ENCODE assay signal across 31 cellular contexts in the genomic region with DNA sequence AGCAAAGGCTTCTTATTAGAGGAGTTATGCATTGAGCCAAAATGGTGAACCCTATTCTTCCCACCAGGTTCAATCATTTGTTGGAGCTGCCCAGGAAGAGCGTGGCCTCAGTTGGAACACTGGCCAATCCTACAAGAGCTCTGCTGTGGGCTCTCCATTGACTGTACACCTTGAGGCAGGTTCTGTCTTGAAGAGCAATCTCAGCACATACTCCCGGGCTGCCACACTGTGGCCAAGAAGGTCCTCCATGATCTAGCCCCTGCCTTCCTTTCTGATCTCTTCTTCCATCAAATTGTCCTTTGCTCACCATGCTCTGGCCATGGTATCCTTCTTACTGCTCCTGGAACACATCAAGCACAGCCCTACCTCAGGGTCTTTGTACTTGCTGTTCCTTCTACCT.
"Had no signal": no experiment of that assay in that cellular context is flagged by ENCODE, and none has a peak within 500 bp of the region (broad histone marks: within the 10 kb centered on the region; RNA-seq: fewer than 3 reads in every experiment).

No MANE protein-coding gene starts in this region.

- H3K4me3 ChIP-seq: ascending aorta, cardiac muscle cell, PC-9 had no signal

- H3K27ac ChIP-seq: ascending aorta, cardiac muscle cell, PC-9, RWPE1 had no signal

- H3K9me3 Mint-ChIP-seq: activated CD4-positive, alpha-beta T cell treated with anti-CD3 and anti-CD28 coated beads, Interleukin-2, amount 10 ng/mL, durations not matched to agents 24 days and 14 days; activated naive CD4-positive, alpha-beta T cell treated with anti-CD3 and anti-CD28 coated beads, Interleukin-2, amount 50 U/mL, for 24 hours; activated naive CD8-positive, alpha-beta T cell treated with anti-CD3 and anti-CD28 coated beads, Interleukin-2, amount 10 ng/mL, durations not matched to agents 7 days and 5 days; activated T-cell treated with anti-CD3 and anti-CD28 coated beads, Interleukin-2, amount 50 U/mL, for 24 hours; activated T-helper 2 cell treated with anti-CD3 and anti-CD28 coated beads, Interferon-gamma antibody, Interleukin-2, Interleukin-4, amounts not matched to agents 10 μg/mL and 5 μg/mL and 100 μg/mL, durations not matched to agents 14 hours and 24 hours and 36 hours; central memory CD8-positive, alpha-beta T cell had no signal

- H3K9me3 ChIP-seq: ascending aorta had no signal

- H3K36me3 ChIP-seq: ascending aorta, cardiac muscle cell had no signal

- H3K36me3 Mint-ChIP-seq: activated naive CD4-positive, alpha-beta T cell treated with anti-CD3 and anti-CD28 coated beads, Interleukin-2, amount 50 U/mL, for 24 hours; activated naive CD8-positive, alpha-beta T cell treated with anti-CD3 and anti-CD28 coated beads, Interleukin-2, amount 10 ng/mL, durations not matched to agents 7 days and 5 days had no signal

- DNase-seq: activated CD4-positive, alpha-beta T cell treated with anti-CD3 and anti-CD28 coated beads, Interleukin-2, amount 10 ng/mL, durations not matched to agents 24 days and 14 days; activated CD4-positive, alpha-beta T cell treated with anti-CD3 and anti-CD28 coated beads, Interleukin-2, amount 50 U/mL, for 48 hours; activated CD8-positive, alpha-beta T cell treated with anti-CD3 and anti-CD28 coated beads, Interleukin-2, amount 10 ng/mL, durations not matched to agents 7 days and 5 days; activated gamma-delta T cell; activated naive CD4-positive, alpha-beta T cell treated with Interleukin-2 at 50 U/mL for 16 hours; activated naive CD8-positive, alpha-beta T cell treated with anti-CD3 and anti-CD28 coated beads, Interleukin-2, amount 10 ng/mL, durations not matched to agents 7 days and 5 days; activated T-cell treated with anti-CD3 and anti-CD28 coated beads, Interleukin-2, amount 50 U/mL, for 24 hours; amygdala; Karpas-422; KBM-7; NCI-H1092 treated with DMSO at 0.1 percent for 48 hours; NCI-H146; NCI-H2029 treated with DMSO at 0.1 percent for 48 hours; NCI-H2107; NCI-H2171; NCI-H510A; NCI-H526; NCI-H748 treated with DMSO at 0.1 percent for 48 hours; NK-92 treated with Interleukin-12 subunit alpha and Interleukin-12 subunit beta, amount 100 ng/mL, for 24 hours; PC-9; Right ventricle myocardium superior; SW 1271; T-helper 1 cell; T-helper 2 cell; T-helper 9 cell had no signal

- H3K4me3 Mint-ChIP-seq: activated CD4-positive, alpha-beta T cell treated with anti-CD3 and anti-CD28 coated beads, Interleukin-2, amount 10 ng/mL, durations not matched to agents 24 days and 14 days; activated CD8-positive, alpha-beta T cell treated with anti-CD3 and anti-CD28 coated beads, Interleukin-2, amount 10 ng/mL, durations not matched to agents 7 days and 5 days; activated naive CD4-positive, alpha-beta T cell treated with anti-CD3 and anti-CD28 coated beads, Interleukin-2, amount 50 U/mL, for 24 hours; activated naive CD8-positive, alpha-beta T cell treated with anti-CD3 and anti-CD28 coated beads, Interleukin-2, amount 10 ng/mL, durations not matched to agents 7 days and 5 days; activated T-cell treated with anti-CD3 and anti-CD28 coated beads, Interleukin-2, amount 50 U/mL, for 24 hours; central memory CD8-positive, alpha-beta T cell had no signal

- H2AFZ ChIP-seq: PC-9 had no signal

- ATAC-seq: activated CD8-positive, alpha-beta T cell treated with anti-CD3 and anti-CD28 coated beads, Interleukin-2, amount 10 ng/mL, durations not matched to agents 7 days and 5 days had no signal

- H3K27ac Mint-ChIP-seq: activated CD4-positive, alpha-beta T cell treated with anti-CD3 and anti-CD28 coated beads, Interleukin-2, amount 10 ng/mL, durations not matched to agents 24 days and 14 days; activated CD8-positive, alpha-beta T cell treated with anti-CD3 and anti-CD28 coated beads, Interleukin-2, amount 10 ng/mL, durations not matched to agents 7 days and 5 days; activated naive CD4-positive, alpha-beta T cell treated with anti-CD3 and anti-CD28 coated beads, Interleukin-2, amount 50 U/mL, for 24 hours; activated naive CD8-positive, alpha-beta T cell treated with anti-CD3 and anti-CD28 coated beads, Interleukin-2, amount 10 ng/mL, durations not matched to agents 7 days and 5 days; activated T-cell treated with anti-CD3 and anti-CD28 coated beads, Interleukin-2, amount 50 U/mL, for 24 hours; activated T-helper 2 cell treated with anti-CD3 and anti-CD28 coated beads, Interferon-gamma antibody, Interleukin-2, Interleukin-4, amounts not matched to agents 10 μg/mL and 5 μg/mL and 100 μg/mL, durations not matched to agents 14 hours and 24 hours and 36 hours had no signal

- H3K4me2 ChIP-seq: PC-9 had no signal

- H3K27me3 ChIP-seq: ascending aorta had no signal
